In the genomic region with DNA sequence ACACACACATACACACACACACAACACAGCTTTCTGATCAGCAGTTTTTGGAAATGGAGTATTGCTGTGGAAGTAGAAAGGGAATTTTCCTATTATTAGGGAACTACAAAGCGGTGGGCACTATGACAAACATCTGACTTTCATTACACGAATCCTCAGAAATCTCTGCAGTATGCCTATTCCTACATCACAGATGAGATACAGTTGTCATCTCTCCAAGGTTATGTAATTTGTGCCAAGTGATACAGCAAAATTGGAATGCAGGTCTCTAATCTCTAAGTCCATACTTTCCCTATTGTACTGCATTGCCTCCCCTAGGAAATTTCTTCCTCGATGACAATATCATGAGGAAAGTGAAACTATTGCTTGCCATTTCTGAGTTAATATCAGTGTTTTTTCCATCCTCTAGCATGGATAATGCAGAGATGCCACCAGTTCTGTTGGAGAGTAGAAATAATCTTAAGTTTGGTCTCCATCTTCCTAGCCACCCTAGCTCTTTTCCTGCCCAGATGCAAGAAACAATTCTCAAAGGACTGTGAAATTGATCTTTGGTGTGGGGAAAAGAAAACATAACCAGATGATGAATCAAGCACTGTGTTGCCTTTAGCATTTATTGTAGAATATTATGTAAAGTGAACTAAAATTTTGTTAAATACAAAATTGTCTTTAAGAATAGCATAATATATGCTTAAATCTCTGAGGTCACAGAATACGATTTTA, we compare ENCODE assay signal across 25 cellular contexts.
A peak's percentile ranks its signal among the peaks of the same experiment; 100 is the strongest.
DNase-seq lines count a peak whose midpoint lies in the region; ATAC-seq and TF ChIP-seq lines count a peak whose summit lies in the region.
"Had no signal": no experiment of that assay in that cellular context is flagged by ENCODE, and none has a peak within 500 bp of the region (broad histone marks: within the 10 kb centered on the region; RNA-seq: fewer than 3 reads in every experiment).

No MANE protein-coding gene starts in this region.

- H3K27ac ChIP-seq in ACC112 (ENCODE audit: low read depth, low read length) (peak overlapping the region; percentile 66), brain microvascular endothelial cell (peak overlapping the region; percentile 48), foreskin keratinocyte (no peak overlapping the region), heart right ventricle (no peak overlapping the region)
- H3K27ac ChIP-seq: 22Rv1, body of pancreas, epithelial cell of prostate, gastroesophageal sphincter, left lung, tibial nerve had no signal

- H3K36me3 ChIP-seq in ACC112 (ENCODE audit: insufficient read depth, low read length) (no peaks in the 10 kb centered on the region), brain microvascular endothelial cell (replicated peaks) (no peaks in the 10 kb centered on the region), heart right ventricle (peaks cover 0 to 3% (median 0%) of the 10 kb centered on the region in 9 donors)
- H3K36me3 ChIP-seq: gastroesophageal sphincter, left lung had no signal

- intact Hi-C loops in heart right ventricle (cut with DNase I), result no loop called here

- TF ChIP-seq CTCF in brain microvascular endothelial cell (IDR thresholded peaks at IDR 0.05; ENCODE audit: low read depth, low read length, missing control alignments) (no peak), fibroblast of the aortic adventitia (IDR thresholded peaks at IDR 0.05; ENCODE audit: insufficient read depth, low read length) (no peak), foreskin keratinocyte (conservative IDR thresholded peaks at IDR 0.05) (no peak), heart right ventricle (IDR thresholded peaks at IDR 0.05) (no peak)

- H3K9me3 ChIP-seq in heart right ventricle, result peaks cover 0 to 14% (median 0%) of the 10 kb centered on the region in 11 donors
- H3K9me3 ChIP-seq: gastroesophageal sphincter, left lung had no signal

- peak overlapping the region; percentile 69 for H3K4me3 ChIP-seq in ACC112 (ENCODE audit: low read depth, low read length)
- H3K4me3 ChIP-seq in brain microvascular endothelial cell (ENCODE audit: low read depth, low read length), result no peak overlapping the region
- H3K4me3 ChIP-seq in fibroblast of the aortic adventitia (ENCODE audit: low read depth, low read length), result no peak overlapping the region
- H3K4me3 ChIP-seq in heart right ventricle, result no peak overlapping the region
- H3K4me3 ChIP-seq: body of pancreas, gastroesophageal sphincter, left lung, smooth muscle cell, tibial nerve had no signal

- ATAC-seq in foreskin keratinocyte, result no peak
- ATAC-seq in heart right ventricle, result no peak
- ATAC-seq: activated CD4-positive, alpha-beta T cell treated with anti-CD3 and anti-CD28 coated beads for 36 hours; activated CD8-positive, alpha-beta T cell treated with anti-CD3 and anti-CD28 coated beads, Interleukin-2, amount 10 ng/mL, durations not matched to agents 7 days and 5 days; activated naive CD4-positive, alpha-beta T cell treated with anti-CD3 and anti-CD28 coated beads, Interleukin-2, amount 50 U/mL, for 72 hours; body of pancreas; gastroesophageal sphincter; left lung had no signal

- H3K79me2 ChIP-seq in ACC112 (ENCODE audit: control insufficient read depth, insufficient read depth, low read length, unreplicated experiment), result no peaks in the 10 kb centered on the region

- H3K27me3 ChIP-seq in ACC112 (ENCODE audit: insufficient read depth, low read length) (no peaks in the 10 kb centered on the region), brain microvascular endothelial cell (replicated peaks) (no peaks in the 10 kb centered on the region), foreskin keratinocyte (no peaks in the 10 kb centered on the region), heart right ventricle (no peaks in the 10 kb centered on the region)
- H3K27me3 ChIP-seq: body of pancreas, gastroesophageal sphincter, left lung, tibial nerve had no signal

- peak; percentile 35 for DNase-seq in HS-5 (ENCODE audit: low read depth)
- DNase-seq in brain microvascular endothelial cell, result peak; percentile 51
- DNase-seq in fibroblast of the aortic adventitia (ENCODE audit: low read depth), result peak; percentile 90
- no peak for DNase-seq in NCI-H2107 (lab: John Stamatoyannopoulos, UW)
- no peak for DNase-seq in retina
- no peak for DNase-seq in foreskin keratinocyte
- DNase-seq in heart right ventricle, result no peak
- DNase-seq: activated CD4-positive, alpha-beta T cell treated with anti-CD3 and anti-CD28 coated beads for 36 hours; activated CD8-positive, alpha-beta T cell treated with anti-CD3 and anti-CD28 coated beads, Interleukin-2, amount 10 ng/mL, durations not matched to agents 7 days and 5 days; body of pancreas; DMS153; effector CD4-positive, alpha-beta T cell; KG1; left lung; naive B cell; NCI-H1436 treated with DMSO at 0.1 percent for 48 hours; NCI-H510A; stimulated activated CD4-positive, alpha-beta T cell treated with anti-CD3 and anti-CD28 coated beads, Interleukin-2, amount 100 ng/mL, for 24 hours had no signal

- 53 to 65% methylated on average over 4 of the region's 4 CpGs for WGBS in heart right ventricle, 2 donors

- H2AFZ ChIP-seq in ACC112 (ENCODE audit: low read length, unreplicated experiment), result peak overlapping the region; percentile 82

- H3K4me1 ChIP-seq in ACC112 (ENCODE audit: control insufficient read depth, insufficient read depth, low read length, unreplicated experiment), result peaks cover 42% of the 10 kb centered on the region
- H3K4me1 ChIP-seq in foreskin keratinocyte, result no peaks in the 10 kb centered on the region
- peaks cover 0 to 17% (median 5%) of the 10 kb centered on the region in 9 donors for H3K4me1 ChIP-seq in heart right ventricle
- H3K4me1 ChIP-seq: body of pancreas, gastroesophageal sphincter, left lung, tibial nerve had no signal

- in situ Hi-C loops in brain microvascular endothelial cell (cut with HindIII; ENCODE audit: low pct_ligation_motif_present, low sequenced_read_pairs), result no loop called here

Comparison
In these comparisons a context has a peak if more than half of its experiments do, and no peak if none do; other contexts are left out.
1. H3K27ac ChIP-seq: peak in ACC112 (single experiment) and brain microvascular endothelial cell (single experiment); none in foreskin keratinocyte (single experiment) and heart right ventricle (0 of 10).
2. DNase-seq: peak in HS-5 (single experiment), brain microvascular endothelial cell (single experiment) and fibroblast of the aortic adventitia (single experiment); none in NCI-H2107 (single experiment), retina (single experiment), foreskin keratinocyte (0 of 2) and heart right ventricle (0 of 2).